Comparison of ENCODE assay signal across 32 cellular contexts in genomic region chr3:146262711-146263110, GRCh38. TPM values are rescaled to one million over a fixed set of nuclear protein-coding genes. Genes with fewer than 3 reads are reported as not detected.
"Had no signal": no experiment of that assay in that cellular context is flagged by ENCODE, and none has a peak within 500 bp of the region (broad histone marks: within the 10 kb centered on the region; RNA-seq: fewer than 3 reads in every experiment).

No MANE protein-coding gene starts in this region.

- ATAC-seq: activated CD8-positive, alpha-beta memory T cell treated with anti-CD3 and anti-CD28 coated beads, Interleukin-2, amount 10 ng/mL, durations not matched to agents 7 days and 5 days; activated CD8-positive, alpha-beta T cell treated with anti-CD3 and anti-CD28 coated beads, Interleukin-2, amount 10 ng/mL, durations not matched to agents 7 days and 5 days; activated naive CD8-positive, alpha-beta T cell treated with anti-CD3 and anti-CD28 coated beads, Interleukin-2, amount 50 U/mL, for 24 hours; effector memory CD8-positive, alpha-beta T cell; gastroesophageal sphincter; heart right ventricle had no signal

- H3K27ac ChIP-seq: adrenal gland, breast epithelium, cardiac muscle cell, epithelial cell of prostate, esophagus squamous epithelium, gastroesophageal sphincter, heart right ventricle had no signal

- H3K4me1 ChIP-seq: breast epithelium, esophagus squamous epithelium, gastroesophageal sphincter, heart right ventricle had no signal

- H3K9me3 ChIP-seq: adrenal gland, breast epithelium, esophagus squamous epithelium, gastroesophageal sphincter, heart right ventricle had no signal

- DNase-seq: activated CD4-positive, alpha-beta memory T cell treated with anti-CD3 and anti-CD28 coated beads for 36 hours; activated CD4-positive, alpha-beta T cell treated with anti-CD3 and anti-CD28 coated beads for 1 hour; activated CD4-positive, alpha-beta T cell treated with anti-CD3 and anti-CD28 coated beads, Interleukin-2, amount 10 ng/mL, durations not matched to agents 24 days and 14 days; activated CD8-positive, alpha-beta memory T cell treated with anti-CD3 and anti-CD28 coated beads, Interleukin-2, amount 10 ng/mL, durations not matched to agents 7 days and 5 days; activated CD8-positive, alpha-beta memory T cell treated with anti-CD3 and anti-CD28 coated beads, Interleukin-2, amount 50 U/mL, for 4 hours; activated CD8-positive, alpha-beta T cell treated with anti-CD3 and anti-CD28 coated beads, Interleukin-2, amount 10 ng/mL, durations not matched to agents 7 days and 5 days; activated effector memory CD4-positive, alpha-beta T cell treated with anti-CD3 and anti-CD28 coated beads, Interleukin-2, amount 50 U/mL, for 16 hours; activated naive CD4-positive, alpha-beta T cell treated with anti-CD3 and anti-CD28 coated beads for 36 hours; activated naive CD8-positive, alpha-beta T cell treated with anti-CD3 and anti-CD28 coated beads for 36 hours; activated naive CD8-positive, alpha-beta T cell treated with anti-CD3 and anti-CD28 coated beads, Interleukin-2, amount 50 U/mL, for 24 hours; activated T-cell treated with anti-CD3 and anti-CD28 coated beads, Interleukin-2, amount 50 U/mL, for 1 hour; activated T-cell treated with anti-CD3 and anti-CD28 coated beads, Interleukin-2, amount 50 U/mL, for 48 hours; adrenal gland; amygdala; aorta; central memory CD4-positive, alpha-beta T cell; cortex of kidney; dermis blood vessel endothelial cell; effector CD4-positive, alpha-beta T cell; effector memory CD8-positive, alpha-beta T cell; esophagus squamous epithelium; foreskin melanocyte; heart right ventricle; T-helper 2 cell had no signal

- H3K36me3 ChIP-seq: adrenal gland, breast epithelium, cardiac muscle cell, esophagus squamous epithelium, gastroesophageal sphincter, heart right ventricle had no signal

- H3K4me3 ChIP-seq: adrenal gland, breast epithelium, cardiac muscle cell, esophagus squamous epithelium, gastroesophageal sphincter, heart right ventricle had no signal

- H3K27me3 ChIP-seq: adrenal gland, breast epithelium, cardiac muscle cell, esophagus squamous epithelium, gastroesophageal sphincter, heart right ventricle had no signal

RNA-seq across cellular contexts. Expression of gene PLSCR4, which starts 11.8 kb away (rescaled TPM):
- total RNA-seq: activated CD4-positive, alpha-beta memory T cell treated with anti-CD3 and anti-CD28 coated beads for 36 hours; activated CD4-positive, alpha-beta T cell treated with anti-CD3 and anti-CD28 coated beads, Interleukin-2, amount 10 ng/mL, durations not matched to agents 24 days and 14 days; activated CD8-positive, alpha-beta memory T cell treated with anti-CD3 and anti-CD28 coated beads for 36 hours; activated CD8-positive, alpha-beta memory T cell treated with anti-CD3 and anti-CD28 coated beads, Interleukin-2, amount 10 ng/mL, durations not matched to agents 7 days and 5 days; activated naive CD4-positive, alpha-beta T cell treated with anti-CD3 and anti-CD28 coated beads for 36 hours; activated naive CD8-positive, alpha-beta T cell treated with anti-CD3 and anti-CD28 coated beads for 36 hours; activated T-helper 1 cell treated with anti-CD3 and anti-CD28 coated beads, Interleukin-12 subunit alpha, Interleukin-12 subunit beta, Interleukin-2, Interleukin-4 antibody, amounts not matched to agents 30 ng/mL and 10 ng/mL and 1 ng/mL, durations not matched to agents 14 hours and 24 hours and 36 hours; activated T-helper 2 cell treated with anti-CD3 and anti-CD28 coated beads, Interferon-gamma antibody, Interleukin-2, Interleukin-4, amounts not matched to agents 10 μg/mL and 5 μg/mL and 100 μg/mL, durations not matched to agents 14 hours and 24 hours and 36 hours; T-helper 1 cell treated with Interleukin-12 subunit alpha and Interleukin-12 subunit beta and Interleukin-4 antibody, amounts not matched to agents 30 ng/mL and 1 ng/mL, for 36 hours had no signal
